ENCODE assay signal across 8 cellular contexts in the genomic region with DNA sequence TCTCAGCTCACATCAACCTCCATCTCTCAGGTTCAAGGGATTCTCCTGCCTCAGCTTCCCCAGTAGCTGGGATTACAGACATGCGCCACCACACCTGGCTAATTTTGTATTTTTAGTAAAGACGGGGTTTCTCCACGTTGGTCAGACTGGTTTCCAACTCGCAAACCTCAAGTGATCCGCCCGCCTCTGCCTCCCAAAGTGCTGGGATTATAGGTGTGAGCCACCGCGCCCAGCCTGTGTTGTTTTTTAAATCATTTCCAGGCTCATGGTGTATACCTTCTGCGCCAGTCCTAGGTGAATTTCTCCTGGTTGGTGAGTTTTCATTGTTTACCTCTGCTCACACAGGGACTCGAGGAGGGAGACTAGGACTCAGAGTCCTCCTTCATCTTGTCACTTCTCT. TPM values are rescaled to one million over a fixed set of nuclear protein-coding genes. Genes with fewer than 3 reads are reported as not detected.
DNase-seq lines count a peak whose midpoint lies in the region; ATAC-seq and TF ChIP-seq lines count a peak whose summit lies in the region.
"Not testable (repeated sequence)": the region's sequence is repeated elsewhere in the genome, so short reads cannot be mapped to it uniquely, and the experiment has no call there.

No MANE protein-coding gene starts in this region.

- H3K27ac Mint-ChIP-seq in activated T-helper 2 cell treated with anti-CD3 and anti-CD28 coated beads, Interferon-gamma antibody, Interleukin-2, Interleukin-4, amounts not matched to agents 10 μg/mL and 5 μg/mL and 100 μg/mL, durations not matched to agents 14 hours and 24 hours and 36 hours, result peak overlapping the region; percentile 79
- peak overlapping the region in 4 of 6 donors; percentile 57 to 93 (median 90) for H3K27ac Mint-ChIP-seq in naive B cell

- not testable (repeated sequence) for H3K27me3 ChIP-seq in ACC112 (ENCODE audit: insufficient read depth, low read length); Peyer's patch; right cardiac atrium (ENCODE audit: control insufficient read depth, insufficient read depth)
- H3K27me3 ChIP-seq in H7 (ENCODE audit: control insufficient read depth, insufficient read depth, low read length), result peaks cover 15% of the 10 kb centered on the region
- peaks cover 0 to 11% (median 4%) of the 10 kb centered on the region in 45 donors for H3K27me3 ChIP-seq in dorsolateral prefrontal cortex

- peaks cover 43% of the 10 kb centered on the region for H3K4me1 Mint-ChIP-seq in activated T-helper 2 cell treated with anti-CD3 and anti-CD28 coated beads, Interferon-gamma antibody, Interleukin-2, Interleukin-4, amounts not matched to agents 10 μg/mL and 5 μg/mL and 100 μg/mL, durations not matched to agents 14 hours and 24 hours and 36 hours (ENCODE audit: low read depth)
- peaks cover 42 to 70% (median 58%) of the 10 kb centered on the region in 3 donors for H3K4me1 Mint-ChIP-seq in naive B cell

- not testable (repeated sequence) for H3K9me3 ChIP-seq in Peyer's patch; right cardiac atrium (ENCODE audit: control insufficient read depth, low read length)

- peaks cover 18% of the 10 kb centered on the region for H3K4me1 ChIP-seq in ACC112 (ENCODE audit: control insufficient read depth, insufficient read depth, low read length, unreplicated experiment)
- peaks cover 0 to 31% (median 4%) of the 10 kb centered on the region in 4 donors for H3K4me1 ChIP-seq in Peyer's patch
- not testable (repeated sequence) for H3K4me1 ChIP-seq in right cardiac atrium (ENCODE audit: control insufficient read depth, insufficient read depth, low read length)

- DNase-seq in H7; Peyer's patch; activated T-helper 2 cell treated with anti-CD3 and anti-CD28 coated beads, Interferon-gamma antibody, Interleukin-2, Interleukin-4, amounts not matched to agents 10 μg/mL and 5 μg/mL and 100 μg/mL, durations not matched to agents 14 hours and 24 hours and 36 hours (ENCODE audit: low spot score); dorsolateral prefrontal cortex; naive B cell: not testable (repeated sequence)
- peak in 1 of 3 donors; percentile 13 for DNase-seq in right cardiac atrium

- peak overlapping the region; percentile 85 for H3K4me3 Mint-ChIP-seq in activated T-helper 2 cell treated with anti-CD3 and anti-CD28 coated beads, Interferon-gamma antibody, Interleukin-2, Interleukin-4, amounts not matched to agents 10 μg/mL and 5 μg/mL and 100 μg/mL, durations not matched to agents 14 hours and 24 hours and 36 hours (ENCODE audit: low read depth)
- peak overlapping the region; percentile 79 to 97 (median 94) for H3K4me3 Mint-ChIP-seq in naive B cell

- intact Hi-C loops in activated T-helper 2 cell treated with anti-CD3 and anti-CD28 coated beads, Interferon-gamma antibody, Interleukin-2, Interleukin-4, amounts not matched to agents 10 μg/mL and 5 μg/mL and 100 μg/mL, durations not matched to agents 14 hours and 24 hours and 36 hours (cut with micrococcal nuclease), result loop anchor here (5.0 to 10.0 kb wide), 4 partner anchors 73 to 535 kb away; a partner anchor contains a TSS
- intact Hi-C loops in dorsolateral prefrontal cortex (cut with DNase I), result loop anchor here (2.0 to 10.0 kb wide), 3 partner anchors 75 to 205 kb away; a partner anchor contains a TSS
- intact Hi-C loops in right cardiac atrium (cut with DNase I), result not testable (repeated sequence)

- peaks cover 11% of the 10 kb centered on the region for H3K27me3 Mint-ChIP-seq in activated T-helper 2 cell treated with anti-CD3 and anti-CD28 coated beads, Interferon-gamma antibody, Interleukin-2, Interleukin-4, amounts not matched to agents 10 μg/mL and 5 μg/mL and 100 μg/mL, durations not matched to agents 14 hours and 24 hours and 36 hours (ENCODE audit: low read depth)
- peaks cover 0 to 25% (median 17%) of the 10 kb centered on the region in 3 donors for H3K27me3 Mint-ChIP-seq in naive B cell

- H3K36me3 Mint-ChIP-seq in activated T-helper 2 cell treated with anti-CD3 and anti-CD28 coated beads, Interferon-gamma antibody, Interleukin-2, Interleukin-4, amounts not matched to agents 10 μg/mL and 5 μg/mL and 100 μg/mL, durations not matched to agents 14 hours and 24 hours and 36 hours (ENCODE audit: low read depth), result peaks cover 53% of the 10 kb centered on the region
- peaks cover 12 to 20% of the 10 kb centered on the region in 2 donors for H3K36me3 Mint-ChIP-seq in naive B cell

- TF ChIP-seq CTCF in Peyer's patch (IDR thresholded peaks at IDR 0.05); dorsolateral prefrontal cortex (IDR thresholded peaks at IDR 0.05 in 54 of 56, conservative IDR thresholded peaks at IDR 0.05 in 2 of 56; ENCODE audit: low read depth in 1 of 56, partially characterized antibody in 56 of 56): not testable (repeated sequence)

- not testable (repeated sequence) for TF ChIP-seq POLR2A in Peyer's patch (IDR thresholded peaks at IDR 0.05)

- peaks cover 58% of the 10 kb centered on the region for H3K79me2 ChIP-seq in ACC112 (ENCODE audit: control insufficient read depth, insufficient read depth, low read length, unreplicated experiment)

- WGBS in right cardiac atrium, result 83% methylated on average over 10 of the region's 10 CpGs

- ATAC-seq in right cardiac atrium; naive B cell (ENCODE audit: low read depth in 2 of 2): not testable (repeated sequence)

- H3K4me3 ChIP-seq in ACC112 (ENCODE audit: low read depth, low read length) (peak overlapping the region; percentile 100), H7 (ENCODE audit: insufficient read depth, low read depth, low read length) (peak overlapping the region; percentile 99; the same call in 1 of the 2 replicates), Peyer's patch (peak overlapping the region in 3 of 4 donors; percentile 83 to 94 (median 86)), dorsolateral prefrontal cortex (peak overlapping the region; percentile 74 to 100 (median 99)), right cardiac atrium (ENCODE audit: low read length) (peak overlapping the region; percentile 58), skin epidermis (peak overlapping the region; percentile 77 to 100 (median 93))

- not testable (repeated sequence) for H2AFZ ChIP-seq in ACC112 (ENCODE audit: low read length, unreplicated experiment)

- H3K27ac ChIP-seq in ACC112 (ENCODE audit: low read depth, low read length) (0 out of 2 replicates have a peak overlapping the region, but pooled peaks have one; percentile 80), dorsolateral prefrontal cortex (peak overlapping the region in 26 of 59 donors; percentile 30 to 99 (median 95)), skin epidermis (peak overlapping the region in 14 of 21 experiments; percentile 89 to 99 (median 96))
- not testable (repeated sequence) for H3K27ac ChIP-seq in Peyer's patch; right cardiac atrium (ENCODE audit: low read length)

- H3K9me3 Mint-ChIP-seq in activated T-helper 2 cell treated with anti-CD3 and anti-CD28 coated beads, Interferon-gamma antibody, Interleukin-2, Interleukin-4, amounts not matched to agents 10 μg/mL and 5 μg/mL and 100 μg/mL, durations not matched to agents 14 hours and 24 hours and 36 hours; naive B cell: not testable (repeated sequence)

- peaks cover 39% of the 10 kb centered on the region for H3K36me3 ChIP-seq in ACC112 (ENCODE audit: insufficient read depth, low read length)
- H3K36me3 ChIP-seq in H7 (replicated peaks; ENCODE audit: control insufficient read depth, insufficient read depth, low read length), result peaks cover 14% of the 10 kb centered on the region
- H3K36me3 ChIP-seq in Peyer's patch, result peaks cover 0 to 32% (median 0%) of the 10 kb centered on the region in 3 donors

RNA-seq across cellular contexts. Expression of a gene that starts 45.7 kb away (rescaled TPM):
- total RNA-seq in H7 (2014; rRNA removed; shearing (Covaris generic)), result 0.15 and 0.62 TPM in 2 replicates
- total RNA-seq in Peyer's patch (under 1 TPM in 2 of 4 donors, not detected in 2; 0.35 to 0.67 TPM), dorsolateral prefrontal cortex (100 to 1,000 TPM in 117 of 120 experiments, 10 to 100 TPM in 3; 50.4 to 376 (median 222) TPM), right cardiac atrium (1 to 10 TPM; 2.1 to 9.3 (median 4.5) TPM)
- 0.64 and 0.74 TPM in 2 replicates for total RNA-seq in activated T-helper 2 cell treated with anti-CD3 and anti-CD28 coated beads, Interferon-gamma antibody, Interleukin-2, Interleukin-4, amounts not matched to agents 10 μg/mL and 5 μg/mL and 100 μg/mL, durations not matched to agents 14 hours and 24 hours and 36 hours
- polyA plus RNA-seq in right cardiac atrium (7.2 TPM), naive B cell (ENCODE audit: low read depth in 6 of 6) (not detected)

Comparison
In these comparisons a context has a peak if more than half of its experiments do, and no peak if none do; other contexts are left out.
1. RNA of a gene that starts 45.7 kb away (total RNA-seq): 50.4 to 376 TPM in dorsolateral prefrontal cortex; 2.1 to 9.3 TPM in right cardiac atrium, 0.35 to 0.67 TPM in Peyer's patch, 0.64 to 0.74 TPM in activated T-helper 2 cell treated with anti-CD3 and anti-CD28 coated beads, Interferon-gamma antibody, Interleukin-2, Interleukin-4, amounts not matched to agents 10 μg/mL and 5 μg/mL and 100 μg/mL, durations not matched to agents 14 hours and 24 hours and 36 hours and 0.15 to 0.62 TPM in H7; every median in the first group is over 4 times any median in the second.
2. Peak in every context shown above with its lines, with median percentiles within 50 percentile points of each other: H3K4me3 ChIP-seq.